ENCODE assay signal across 8 cellular contexts in genomic region chr1:248862695-248863010, GRCh38. TPM values are rescaled to one million over a fixed set of nuclear protein-coding genes. Genes with fewer than 3 reads are reported as not detected.
A peak's percentile ranks its signal among the peaks of the same experiment; 100 is the strongest.
DNase-seq lines count a peak whose midpoint lies in the region; ATAC-seq and TF ChIP-seq lines count a peak whose summit lies in the region.

No MANE protein-coding gene starts in this region.

- H3K27ac Mint-ChIP-seq in naive thymus-derived CD8-positive, alpha-beta T cell: peak overlapping the region; percentile 73 to 98 (median 90)

- H3K27me3 ChIP-seq in A673 (replicated peaks; ENCODE audit: insufficient read depth, low read depth, low read length, poor library complexity): peaks cover 3% of the 10 kb centered on the region
- H3K27me3 ChIP-seq in breast epithelium: no peaks in the 10 kb centered on the region

- H3K36me3 ChIP-seq in A673 (ENCODE audit: insufficient read depth, low read length, poor library complexity, severe bottlenecking) (no peaks in the 10 kb centered on the region), breast epithelium (no peaks in the 10 kb centered on the region)

- H3K9me3 ChIP-seq in A673 (ENCODE audit: low read depth, low read length, poor library complexity, severe bottlenecking) (no peaks in the 10 kb centered on the region), breast epithelium (no peaks in the 10 kb centered on the region)

- CTCF ChIA-PET in A673 (lab: Charles Lee): no interaction called here

- H3K27me3 Mint-ChIP-seq in naive thymus-derived CD8-positive, alpha-beta T cell: no peaks in the 10 kb centered on the region

- H3K4me3 ChIP-seq in A673 (ENCODE audit: low read depth, low read length, poor library complexity, severe bottlenecking) (peak overlapping the region; percentile 58), breast epithelium (peak overlapping the region; percentile 49 to 79 (median 65))

- BruUV-seq in A673 (replicated peaks; lab: Mats Ljungman, UMichigan): no TSS peak

- H3K4me3 Mint-ChIP-seq in naive thymus-derived CD8-positive, alpha-beta T cell: peak overlapping the region; percentile 76 to 94 (median 92)

- no peak for TF ChIP-seq POLR2A in breast epithelium (IDR thresholded peaks at IDR 0.05)

- H3K9me3 Mint-ChIP-seq in naive thymus-derived CD8-positive, alpha-beta T cell: no peaks in the 10 kb centered on the region

- TF ChIP-seq CTCF in A673 (conservative IDR thresholded peaks at IDR 0.05; ENCODE audit: low read depth, low read length) (no peak), breast epithelium (IDR thresholded peaks at IDR 0.05) (no peak)

- DNase-seq in A673 (ENCODE audit: low spot score) (no peak), breast epithelium (ENCODE audit: low spot score in 2 of 2) (no peak), putamen (ENCODE audit: low spot score) (no peak), C1 segment of cervical spinal cord (lab: John Stamatoyannopoulos, UW) (no peak), NCI-H82 treated with DMSO at 0.1 percent for 48 hours (lab: John Stamatoyannopoulos, UW; ENCODE audit: unreplicated experiment) (no peak)
- no peak for DNase-seq in naive thymus-derived CD8-positive, alpha-beta T cell

- intact Hi-C loops in A673 (cut with micrococcal nuclease; ENCODE audit: unreplicated experiment) (no loop called here), breast epithelium (cut with DNase I; ENCODE audit: low total_unique reads) (no loop called here)

- H3K27ac ChIP-seq in A673 (ENCODE audit: low read depth, low read length, poor library complexity, severe bottlenecking): no peak overlapping the region
- peak overlapping the region; percentile 54 to 65 for H3K27ac ChIP-seq in breast epithelium

- ATAC-seq in GM19351 (IDR thresholded peaks at IDR 0.05; ENCODE audit: unreplicated experiment) (peak; percentile 8), HG03460 (IDR thresholded peaks at IDR 0.05; ENCODE audit: unreplicated experiment) (peak; percentile 13)
- peak; percentile 13 to 17 for ATAC-seq in naive thymus-derived CD8-positive, alpha-beta T cell

- POLR2A ChIA-PET in A673 (lab: Charles Lee; ENCODE audit: low non-redundant PET): no interaction called here
- POLR2A ChIA-PET in naive thymus-derived CD8-positive, alpha-beta T cell (lab: Charles Lee): interaction anchor here (1.3 to 3.3 kb wide), 5 partner anchors 9 to 44 kb away, joined by 3 to 35 read pairs (median 24); partner anchors contain the start of genes PGBD2, SH3BP5L and ZNF672

- H3K4me1 Mint-ChIP-seq in naive thymus-derived CD8-positive, alpha-beta T cell: peaks cover 26 to 54% (median 54%) of the 10 kb centered on the region in 4 donors

- no peaks in the 10 kb centered on the region for H3K36me3 Mint-ChIP-seq in naive thymus-derived CD8-positive, alpha-beta T cell

- H3K4me1 ChIP-seq in A673 (ENCODE audit: insufficient read depth, low read length, poor library complexity, severe bottlenecking) (peaks cover 21% of the 10 kb centered on the region), breast epithelium (peaks cover 1 to 13% of the 10 kb centered on the region in 2 donors)

RNA-seq across cellular contexts. Expression of gene ZNF692, which starts 3.8 kb away (rescaled TPM):
- 58.6 and 64.5 TPM in 2 replicates for total RNA-seq in A673 (2021)
- total RNA-seq in breast epithelium: 10 to 100 TPM; 11.5 to 84.3 (median 77.7) TPM
- total RNA-seq in naive thymus-derived CD8-positive, alpha-beta T cell: 10 to 100 TPM; 68.9 to 69.6 TPM
- polyA plus RNA-seq in naive thymus-derived CD8-positive, alpha-beta T cell: 1 to 10 TPM; 5.2 to 9.3 (median 5.9) TPM

RNA-seq across cellular contexts. Expression of gene ZNF672, which starts 24.6 kb away (rescaled TPM):
- total RNA-seq in A673 (2021): 21.6 and 24.0 TPM in 2 replicates
- 10 to 100 TPM; 23.2 to 31.6 (median 27.2) TPM for total RNA-seq in breast epithelium
- total RNA-seq in naive thymus-derived CD8-positive, alpha-beta T cell: 10 to 100 TPM; 35.8 to 37.2 TPM
- polyA plus RNA-seq in naive thymus-derived CD8-positive, alpha-beta T cell: 10 to 100 TPM; 17.9 to 25.6 (median 19.6) TPM

RNA-seq across cellular contexts. Expression of gene SH3BP5L, which starts 36.9 kb away (rescaled TPM):
- total RNA-seq in A673 (2021): 26.7 and 28.6 TPM in 2 replicates
- 10 to 100 TPM; 11.5 to 18.9 (median 13.4) TPM for total RNA-seq in breast epithelium
- 10 to 100 TPM; 28.5 to 29.9 TPM for total RNA-seq in naive thymus-derived CD8-positive, alpha-beta T cell
- polyA plus RNA-seq in naive thymus-derived CD8-positive, alpha-beta T cell: 1 to 10 TPM; 1.6 to 3.5 (median 2.6) TPM

RNA-seq across cellular contexts. Expression of gene PGBD2, which starts 43.4 kb away (rescaled TPM):
- 5.0 and 5.7 TPM in 2 replicates for total RNA-seq in A673 (2021)
- 10 to 100 TPM in 2 of 3 donors, 1 to 10 TPM in 1; 2.9 to 16.8 (median 11.1) TPM for total RNA-seq in breast epithelium
- total RNA-seq in naive thymus-derived CD8-positive, alpha-beta T cell: 10 to 100 TPM; 14.3 to 14.5 TPM
- 1 to 10 TPM; 5.3 to 9.9 (median 6.5) TPM for polyA plus RNA-seq in naive thymus-derived CD8-positive, alpha-beta T cell
